14 cellular contexts compared by ENCODE assay signal in genomic region chr9:94908583-94909249, GRCh38.
DNase-seq lines count a peak whose midpoint lies in the region; ATAC-seq, FAIRE-seq and TF ChIP-seq lines count a peak whose summit lies in the region.
"Had no signal": no experiment of that assay in that cellular context is flagged by ENCODE, and none has a peak within 500 bp of the region (broad histone marks: within the 10 kb centered on the region; RNA-seq: fewer than 3 reads in every experiment).

No MANE protein-coding gene starts in this region.

- peaks cover 0 to 35% (median 31%) of the 10 kb centered on the region in 4 donors for H3K4me1 ChIP-seq in sigmoid colon

- no peak overlapping the region for H3K4me3 Mint-ChIP-seq in Calu3 (ENCODE audit: low read depth, unreplicated experiment)
- H3K4me3 Mint-ChIP-seq: activated CD4-positive, alpha-beta T cell treated with anti-CD3 and anti-CD28 coated beads for 36 hours had no signal

- peaks cover 6% of the 10 kb centered on the region for H3K36me3 Mint-ChIP-seq in Calu3 (ENCODE audit: insufficient read depth, unreplicated experiment)

- CTCF ChIA-PET in Calu3 (lab: Charles Lee): interaction anchor here (0.7 to 2.3 kb wide), 3 partner anchors 10 to 117 kb away, joined by 3 to 6 read pairs (median 4); no protein-coding TSS in a partner anchor

- no peak for TF ChIP-seq POLR2A in sigmoid colon (IDR thresholded peaks at IDR 0.05)

- TF ChIP-seq CTCF in Calu3 (IDR thresholded peaks at IDR 0.05; ENCODE audit: unreplicated experiment) (no peak), sigmoid colon (IDR thresholded peaks at IDR 0.05) (no peak), D721Med (IDR thresholded peaks at IDR 0.05; ENCODE audit: insufficient read depth, missing control alignments) (no peak)

- peak; percentile 68 for DNase-seq in Calu3
- DNase-seq in amniotic epithelial cell (ENCODE audit: low read depth): peak; percentile 69
- no peak for DNase-seq in left ventricle myocardium superior
- no peak for DNase-seq in sigmoid colon
- no peak for DNase-seq in NCI-H128 (lab: John Stamatoyannopoulos, UW; ENCODE audit: unreplicated experiment)
- DNase-seq in D721Med (ENCODE audit: insufficient read length, low spot score): no peak
- DNase-seq in cerebellum (ENCODE audit: low spot score): no peak
- DNase-seq in NOMO-1 treated with dmso at 0.1 percent for 144 hours (lab: John Stamatoyannopoulos, UW; ENCODE audit: unreplicated experiment): no peak
- DNase-seq: NCI-H774 had no signal

- ATAC-seq in left ventricle myocardium superior: peak; percentile 78

- peak in 1 of 4 donors; percentile 34 for TF ChIP-seq EP300 in sigmoid colon (IDR thresholded peaks at IDR 0.05)

- H3K27me3 ChIP-seq in sigmoid colon: no peaks in the 10 kb centered on the region
- H3K27me3 ChIP-seq: SJSA1 had no signal

- no peaks in the 10 kb centered on the region for H3K9me3 ChIP-seq in sigmoid colon
- H3K9me3 ChIP-seq: SJSA1 had no signal

- BruUV-seq in Calu3 (replicated peaks; lab: Mats Ljungman, UMichigan): TSS peak; percentile 90

- no peaks in the 10 kb centered on the region for H3K36me3 ChIP-seq in sigmoid colon
- H3K36me3 ChIP-seq: SJSA1 had no signal

- H3K4me3 ChIP-seq in sigmoid colon: no peak overlapping the region
- H3K4me3 ChIP-seq: SJSA1 had no signal

- no peaks in the 10 kb centered on the region for H3K27me3 Mint-ChIP-seq in Calu3 (ENCODE audit: unreplicated experiment)
- H3K27me3 Mint-ChIP-seq: activated CD4-positive, alpha-beta T cell treated with anti-CD3 and anti-CD28 coated beads for 36 hours had no signal

- H3K27ac Mint-ChIP-seq in Calu3 (ENCODE audit: unreplicated experiment): peak overlapping the region; percentile 97
- H3K27ac Mint-ChIP-seq: activated CD4-positive, alpha-beta T cell treated with anti-CD3 and anti-CD28 coated beads for 36 hours; activated T-helper 2 cell treated with anti-CD3 and anti-CD28 coated beads, Interferon-gamma antibody, Interleukin-2, Interleukin-4, amounts not matched to agents 10 μg/mL and 5 μg/mL and 100 μg/mL, durations not matched to agents 14 hours and 24 hours and 36 hours had no signal

- H3K4me1 Mint-ChIP-seq in Calu3 (ENCODE audit: low read depth, unreplicated experiment): peaks cover 51% of the 10 kb centered on the region

- intact Hi-C loops in Calu3 (cut with micrococcal nuclease; ENCODE audit: unreplicated experiment): no loop called here
- intact Hi-C loops in left ventricle myocardium superior (cut with micrococcal nuclease): no loop called here
- intact Hi-C loops in sigmoid colon (cut with DNase I): loop anchor here (5.0 kb wide), 1 partner anchor 99 kb away; no protein-coding TSS in a partner anchor

- 80 to 81% methylated on average over 9 of the region's 9 CpGs for WGBS in sigmoid colon, 2 donors

- H3K27ac ChIP-seq in sigmoid colon: peak overlapping the region; percentile 55 to 80 (median 70)
- H3K27ac ChIP-seq: SJSA1 had no signal

- FAIRE-seq in D721Med (lab: Jason Lieb, UNC): no peak
- FAIRE-seq: frontal cortex, G401.6 had no signal

- no peaks in the 10 kb centered on the region for H3K9me3 Mint-ChIP-seq in Calu3 (ENCODE audit: low read depth, unreplicated experiment)
- H3K9me3 Mint-ChIP-seq: activated T-helper 2 cell treated with anti-CD3 and anti-CD28 coated beads, Interferon-gamma antibody, Interleukin-2, Interleukin-4, amounts not matched to agents 10 μg/mL and 5 μg/mL and 100 μg/mL, durations not matched to agents 14 hours and 24 hours and 36 hours had no signal

Comparison
In these comparisons a context has a peak if more than half of its experiments do, and no peak if none do; other contexts are left out.
1. DNase-seq: peak in Calu3 (single experiment) and amniotic epithelial cell (single experiment); none in left ventricle myocardium superior (single experiment), sigmoid colon (single experiment), NCI-H128 (single experiment), D721Med (single experiment), cerebellum (single experiment) and NOMO-1 treated with dmso at 0.1 percent for 144 hours (single experiment).